In the genomic region with DNA sequence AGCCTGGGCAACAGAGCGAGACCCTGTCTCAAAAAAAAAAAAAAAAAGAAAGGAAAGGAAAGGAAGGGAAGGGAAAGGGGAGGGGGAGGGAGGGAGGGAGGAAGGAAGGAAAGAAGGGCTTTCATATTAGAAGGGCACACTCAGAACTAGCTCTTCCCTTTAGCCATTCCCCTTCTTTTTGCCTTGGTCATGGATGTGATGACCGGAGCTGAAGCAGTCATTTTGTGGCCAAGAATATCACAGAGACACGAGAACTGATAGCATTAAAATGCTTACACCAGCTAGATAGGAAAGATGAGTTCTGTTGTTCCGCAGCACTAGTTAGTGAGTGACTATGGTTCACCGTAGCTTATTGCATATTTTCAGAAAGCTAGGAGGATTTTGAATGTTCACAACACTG, we compare ENCODE assay signal across 8 cellular contexts.
"Had no signal": no experiment of that assay in that cellular context is flagged by ENCODE, and none has a peak within 500 bp of the region (broad histone marks: within the 10 kb centered on the region; RNA-seq: fewer than 3 reads in every experiment).

No MANE protein-coding gene starts in this region.

- FAIRE-seq: G401.6, GM12878, GM12891, GM12892, GM18507, GM19239 had no signal

- DNase-seq: GDM1, GF-D8 had no signal

- ATAC-seq: GM12878 had no signal

- H3K4me3 ChIP-seq: GM12878 had no signal
